ENCODE assay signal across 10 cellular contexts in genomic region chr5:67014957-67015400, GRCh38.
DNase-seq lines count a peak whose midpoint lies in the region; ATAC-seq, FAIRE-seq and TF ChIP-seq lines count a peak whose summit lies in the region.
"Had no signal": no experiment of that assay in that cellular context is flagged by ENCODE, and none has a peak within 500 bp of the region (broad histone marks: within the 10 kb centered on the region; RNA-seq: fewer than 3 reads in every experiment).

No MANE protein-coding gene starts in this region.

- H3K27ac ChIP-seq in RWPE2 (ENCODE audit: poor library complexity, severe bottlenecking) (peak overlapping the region; percentile 99), endothelial cell of umbilical vein (ENCODE audit: insufficient read depth, low read depth, low read length) (peak overlapping the region; percentile 96), suprapubic skin (peak overlapping the region; percentile 77)

- TF ChIP-seq POLR2A in endothelial cell of umbilical vein (IDR thresholded peaks at IDR 0.05; ENCODE audit: low read depth, low read length) (peak; percentile 37), suprapubic skin (IDR thresholded peaks at IDR 0.05) (no peak)

- H3K9me1 ChIP-seq in endothelial cell of umbilical vein (replicated peaks; ENCODE audit: control insufficient read depth, extremely low read depth, insufficient read depth, low read length), result no peaks in the 10 kb centered on the region

- POLR2A ChIA-PET in endothelial cell of umbilical vein (lab: Charles Lee), result interaction anchor here (1.0 to 3.6 kb wide), 6 partner anchors 10 to 186 kb away, joined by 3 to 45 read pairs (median 4); no protein-coding TSS in a partner anchor

- no peak for ATAC-seq in RWPE2 (ENCODE audit: low read depth)
- no peak for ATAC-seq in HG02798 (IDR thresholded peaks at IDR 0.05; ENCODE audit: poor library complexity, unreplicated experiment)

- H3K36me3 ChIP-seq in RWPE2 (ENCODE audit: low read depth) (peaks cover 3% of the 10 kb centered on the region; the same call in 1 of the 2 replicates), endothelial cell of umbilical vein (ENCODE audit: control insufficient read depth in 2 of 2, extremely low read depth in 1 of 2, insufficient read depth in 2 of 2, low read length in 2 of 2) (peaks cover 0 to 1% of the 10 kb centered on the region in 2 experiments), suprapubic skin (no peaks in the 10 kb centered on the region)

- dilution Hi-C loops in endothelial cell of umbilical vein (cut with MboI; ENCODE audit: extremely low pct_ligation_motif_present, low sequenced_read_pairs), result no loop called here

- peak overlapping the region; percentile 99 for H3K9ac ChIP-seq in endothelial cell of umbilical vein (replicated peaks; ENCODE audit: extremely low read depth, insufficient read depth, low read length)

- DNase-seq in RWPE2 (ENCODE audit: low spot score) (no peak), endothelial cell of umbilical vein (ENCODE audit: low read depth, low spot score) (peak; percentile 95), lung microvascular endothelial cell (ENCODE audit: low read depth in 2 of 2) (peak; percentile 62 to 84), suprapubic skin (ENCODE audit: low spot score in 2 of 2) (no peak), NCI-H187 (lab: John Stamatoyannopoulos, UW) (no peak), GM13976 (ENCODE audit: low spot score) (no peak)
- no peak for DNase-seq in activated naive CD4-positive, alpha-beta T cell treated with Interleukin-2 at 50 U/mL for 16 hours
- DNase-seq: activated gamma-delta T cell treated with Interleukin-2 at 50 U/mL for 16 hours, NCI-H1694 had no signal

- no peak for TF ChIP-seq EP300 in suprapubic skin (IDR thresholded peaks at IDR 0.05)

- CTCF ChIA-PET in endothelial cell of umbilical vein (lab: Charles Lee), result interaction anchor here (0.8 to 2.4 kb wide), 14 partner anchors 8 to 186 kb away, joined by 3 to 17 read pairs (median 4); no protein-coding TSS in a partner anchor

- in situ Hi-C loops in GM13976 (cut with MboI; ENCODE audit: low sequenced_read_pairs, unreplicated experiment), result no loop called here

- no peak for TF ChIP-seq CTCF in RWPE2 (IDR thresholded peaks at IDR 0.05; ENCODE audit: poor library complexity, severe bottlenecking)
- TF ChIP-seq CTCF in endothelial cell of umbilical vein (IDR thresholded peaks at IDR 0.05; ENCODE audit: extremely low read depth in 1 of 2, insufficient read depth in 1 of 2, low read depth in 1 of 2, low read length in 2 of 2), result no peak
- TF ChIP-seq CTCF in suprapubic skin (IDR thresholded peaks at IDR 0.05), result no peak
- TF ChIP-seq CTCF in GM13976 (IDR thresholded peaks at IDR 0.05; ENCODE audit: borderline replicate concordance, control extremely low read depth, extremely low read depth, insufficient read depth, missing control alignments), result no peak

- peak overlapping the region; percentile 99 for H3K4me2 ChIP-seq in endothelial cell of umbilical vein (ENCODE audit: insufficient read depth, low read length)

- no peaks in the 10 kb centered on the region for H3K27me3 ChIP-seq in RWPE2 (ENCODE audit: insufficient read depth, poor library complexity, severe bottlenecking)
- no peaks in the 10 kb centered on the region for H3K27me3 ChIP-seq in endothelial cell of umbilical vein (ENCODE audit: control insufficient read depth in 2 of 2, insufficient read depth in 2 of 2, low read length in 2 of 2)
- H3K27me3 ChIP-seq in suprapubic skin, result no peaks in the 10 kb centered on the region

- intact Hi-C loops in endothelial cell of umbilical vein (cut with micrococcal nuclease), result loop anchor here (1.0 kb wide), 5 partner anchors 11 to 186 kb away; no protein-coding TSS in a partner anchor

- BruUV-seq in endothelial cell of umbilical vein (replicated peaks; lab: Mats Ljungman, UMichigan), result no TSS peak

- H3K9me3 ChIP-seq in RWPE2 (ENCODE audit: severe bottlenecking) (no peaks in the 10 kb centered on the region), endothelial cell of umbilical vein (replicated peaks; ENCODE audit: control insufficient read depth, insufficient read depth, low read length) (no peaks in the 10 kb centered on the region), suprapubic skin (no peaks in the 10 kb centered on the region)

- 18% methylated on average over 3 of the region's 3 CpGs for WGBS in suprapubic skin

- H2AFZ ChIP-seq in endothelial cell of umbilical vein (ENCODE audit: low read depth, low read length), result no peak overlapping the region

- H3K79me2 ChIP-seq in endothelial cell of umbilical vein (ENCODE audit: control insufficient read depth, insufficient read depth, low read length), result peaks cover 68% of the 10 kb centered on the region

- H3K4me1 ChIP-seq in RWPE2 (ENCODE audit: insufficient read depth, poor library complexity, severe bottlenecking) (peaks cover 69% of the 10 kb centered on the region), endothelial cell of umbilical vein (ENCODE audit: control insufficient read depth, extremely low read depth, insufficient read depth, low read length) (peaks cover 72% of the 10 kb centered on the region), suprapubic skin (peaks cover 65% of the 10 kb centered on the region)

- peaks cover 2% of the 10 kb centered on the region for H4K20me1 ChIP-seq in endothelial cell of umbilical vein (replicated peaks; ENCODE audit: control insufficient read depth, extremely low read depth, insufficient read depth, low read length)

- H3K4me3 ChIP-seq in RWPE2 (ENCODE audit: severe bottlenecking) (peak overlapping the region; percentile 20), endothelial cell of umbilical vein (replicated peaks in 1 of 3; ENCODE audit: insufficient read depth in 1 of 3, low read depth in 1 of 3, low read length in 3 of 3) (peak overlapping the region; percentile 40 to 92 (median 42)), suprapubic skin (peak overlapping the region; percentile 40)

- FAIRE-seq in endothelial cell of umbilical vein (lab: Jason Lieb, UNC), result peak; percentile 54

TF ChIP-seq in endothelial cell of umbilical vein, 7 proteins besides CTCF, POLR2A, EP300 and RAD21:
- TF ChIP-seq GATA2 (IDR thresholded peaks at IDR 0.05; ENCODE audit: insufficient read depth, insufficient read length, low read depth, low read length) (peak; percentile 59), POLR2AphosphoS5 (IDR thresholded peaks at IDR 0.05; ENCODE audit: insufficient read depth, low read depth, low read length) (peak; percentile 42), JUN (IDR thresholded peaks at IDR 0.05; ENCODE audit: borderline replicate concordance, insufficient read depth, insufficient read length, low read depth) (no peak)

Comparison
In these comparisons a context has a peak if more than half of its experiments do, and no peak if none do; other contexts are left out.
1. DNase-seq: peak in endothelial cell of umbilical vein (single experiment) and lung microvascular endothelial cell (2 of 2); none in RWPE2 (single experiment), suprapubic skin (0 of 2), NCI-H187 (0 of 2), activated naive CD4-positive, alpha-beta T cell treated with Interleukin-2 at 50 U/mL for 16 hours (single experiment) and GM13976 (single experiment).
2. Peak in every context shown above with its lines, with median percentiles within 50 percentile points of each other: H3K27ac ChIP-seq and H3K4me3 ChIP-seq.